ENCODE assay signal across 18 cellular contexts in genomic region chr10:7297094-7297493, GRCh38.
DNase-seq lines count a peak whose midpoint lies in the region; ATAC-seq and TF ChIP-seq lines count a peak whose summit lies in the region.
"Had no signal": no experiment of that assay in that cellular context is flagged by ENCODE, and none has a peak within 500 bp of the region (broad histone marks: within the 10 kb centered on the region; RNA-seq: fewer than 3 reads in every experiment).

No MANE protein-coding gene starts in this region.

- H2AFZ ChIP-seq in neuronal stem cell (ENCODE audit: low read length): no peak overlapping the region
- H2AFZ ChIP-seq in trophoblast cell (ENCODE audit: insufficient read depth, low read length, poor library complexity): no peak overlapping the region
- H2AFZ ChIP-seq: GM23338 had no signal

- no peaks in the 10 kb centered on the region for H3K36me3 ChIP-seq in CD8-positive, alpha-beta T cell (ENCODE audit: insufficient read depth, low read length)
- H3K36me3 ChIP-seq in neuronal stem cell (replicated peaks in 1 of 2; ENCODE audit: control insufficient read depth in 2 of 2, insufficient read depth in 2 of 2, low read length in 2 of 2) (no peaks in the 10 kb centered on the region), trophoblast cell (ENCODE audit: control insufficient read depth in 1 of 2, insufficient read depth in 2 of 2, low read length in 2 of 2) (no peaks in the 10 kb centered on the region)
- H3K36me3 ChIP-seq: Peyer's patch, SJCRH30 had no signal

- no peak overlapping the region for H2BK15ac ChIP-seq in neuronal stem cell (ENCODE audit: low read length)

- H2BK12ac ChIP-seq in neuronal stem cell (ENCODE audit: low read length) (no peak overlapping the region), trophoblast cell (ENCODE audit: low read length) (no peak overlapping the region)

- H3K4me1 ChIP-seq in CD8-positive, alpha-beta T cell (ENCODE audit: insufficient read depth, low read length): peaks cover 4% of the 10 kb centered on the region
- peaks cover 4 to 11% of the 10 kb centered on the region in 2 donors for H3K4me1 ChIP-seq in neuronal stem cell (ENCODE audit: control insufficient read depth in 2 of 2, insufficient read depth in 1 of 2, low read depth in 1 of 2, low read length in 2 of 2)
- peaks cover 9 to 11% of the 10 kb centered on the region in 2 experiments for H3K4me1 ChIP-seq in trophoblast cell (ENCODE audit: control insufficient read depth in 1 of 2, insufficient read depth in 2 of 2, low read length in 2 of 2)
- H3K4me1 ChIP-seq: Peyer's patch, SJCRH30 had no signal

- H3K27me3 Mint-ChIP-seq in CD8-positive, alpha-beta T cell (ENCODE audit: low read depth): no peaks in the 10 kb centered on the region
- H3K27me3 Mint-ChIP-seq in effector memory CD8-positive, alpha-beta T cell: no peaks in the 10 kb centered on the region

- H3K9ac ChIP-seq in neuronal stem cell (ENCODE audit: low read depth, low read length, poor library complexity) (no peak overlapping the region), trophoblast cell (ENCODE audit: low read length) (no peak overlapping the region)

- peak; percentile 38 for ATAC-seq in CD8-positive, alpha-beta T cell
- peak; percentile 27 for ATAC-seq in effector memory CD8-positive, alpha-beta T cell (replicated peaks)
- ATAC-seq: GM23338 had no signal

- H4K12ac ChIP-seq in trophoblast cell (ENCODE audit: low read depth, low read length): no peak overlapping the region

- H2AK5ac ChIP-seq in neuronal stem cell (ENCODE audit: low read depth, low read length) (no peak overlapping the region), trophoblast cell (ENCODE audit: low read length) (no peak overlapping the region)

- H3K27ac Mint-ChIP-seq in CD8-positive, alpha-beta T cell: peak overlapping the region; percentile 11
- H3K27ac Mint-ChIP-seq in effector memory CD8-positive, alpha-beta T cell: peak overlapping the region; percentile 51 to 89
- H3K27ac Mint-ChIP-seq: GM23338 had no signal

- H3K14ac ChIP-seq in neuronal stem cell (ENCODE audit: low read length): no peak overlapping the region
- H3K14ac ChIP-seq in trophoblast cell (ENCODE audit: low read length): no peak overlapping the region

- H3K79me2 ChIP-seq in trophoblast cell (ENCODE audit: control insufficient read depth, insufficient read depth, low read length, poor library complexity): peaks cover 1% of the 10 kb centered on the region

- H3K9me3 ChIP-seq in CD8-positive, alpha-beta T cell (ENCODE audit: low read length): no peaks in the 10 kb centered on the region
- H3K9me3 ChIP-seq in neuronal stem cell (replicated peaks in 1 of 2; ENCODE audit: control insufficient read depth in 2 of 2, insufficient read depth in 1 of 2, low read depth in 1 of 2, low read length in 2 of 2): peaks cover 0 to 3% of the 10 kb centered on the region in 2 donors
- peaks cover 2% of the 10 kb centered on the region for H3K9me3 ChIP-seq in trophoblast cell (ENCODE audit: insufficient read depth, low read depth, low read length)
- H3K9me3 ChIP-seq: SJCRH30 had no signal

- no peak for TF ChIP-seq CTCF in CD8-positive, alpha-beta T cell (IDR thresholded peaks at IDR 0.05)

- peaks cover 79% of the 10 kb centered on the region for H3K4me1 Mint-ChIP-seq in CD8-positive, alpha-beta T cell (ENCODE audit: low read depth)
- H3K4me1 Mint-ChIP-seq in effector memory CD8-positive, alpha-beta T cell (ENCODE audit: low read depth in 2 of 2): peaks cover 51 to 84% of the 10 kb centered on the region in 2 donors

- H3K4me3 ChIP-seq in CD8-positive, alpha-beta T cell (ENCODE audit: low read depth, low read length): no peak overlapping the region
- H3K4me3 ChIP-seq in neuronal stem cell (ENCODE audit: low read length in 2 of 2): no peak overlapping the region
- no peak overlapping the region for H3K4me3 ChIP-seq in trophoblast cell (ENCODE audit: low read depth, low read length)
- H3K4me3 ChIP-seq: GM23338, K562, Peyer's patch, SJCRH30 had no signal

- H3K27ac ChIP-seq in CD8-positive, alpha-beta T cell (ENCODE audit: low read depth, low read length): no peak overlapping the region
- H3K27ac ChIP-seq in neuronal stem cell (replicated peaks; ENCODE audit: low read length) (no peak overlapping the region), trophoblast cell (ENCODE audit: low read depth, low read length) (no peak overlapping the region)
- H3K27ac ChIP-seq: C4-2B, Peyer's patch, SJCRH30 had no signal

- no peak overlapping the region for H4K8ac ChIP-seq in neuronal stem cell (ENCODE audit: low read depth, low read length)
- H4K8ac ChIP-seq in trophoblast cell (ENCODE audit: low read depth, low read length): no peak overlapping the region

- WGBS in neuronal stem cell (ENCODE audit: extremely low coverage in 2 of 2, insufficient read length in 2 of 2, insufficient replicate concordance in 1 of 2), 2 donors: no CpG with 5 or more reads among the region's 1 CpG
- no CpG with 5 or more reads among the region's 1 CpG for WGBS in trophoblast cell (ENCODE audit: extremely low coverage, insufficient coverage, insufficient read length)

- H3K79me1 ChIP-seq in neuronal stem cell (ENCODE audit: low read depth, low read length) (no peaks in the 10 kb centered on the region), trophoblast cell (ENCODE audit: low read length) (no peaks in the 10 kb centered on the region)

- CTCF ChIA-PET in CD8-positive, alpha-beta T cell (lab: Charles Lee): interaction anchor here (0.9 kb wide), 1 partner anchor 9 kb away, joined by 3 read pairs; no protein-coding TSS in a partner anchor

- no peak overlapping the region for H3K4me3 Mint-ChIP-seq in CD8-positive, alpha-beta T cell
- H3K4me3 Mint-ChIP-seq in effector memory CD8-positive, alpha-beta T cell: peak overlapping the region in 1 of 2 donors; percentile 50
- H3K4me3 Mint-ChIP-seq: GM23338 had no signal

- H3K4me2 ChIP-seq in neuronal stem cell (ENCODE audit: insufficient read depth, low read length, poor library complexity, severe bottlenecking) (no peak overlapping the region), trophoblast cell (ENCODE audit: low read length) (no peak overlapping the region)
- H3K4me2 ChIP-seq: GM23338 had no signal

- H3K4ac ChIP-seq in neuronal stem cell (ENCODE audit: low read length) (no peak overlapping the region), trophoblast cell (ENCODE audit: low read depth, low read length) (no peak overlapping the region)

- H3K23ac ChIP-seq in neuronal stem cell (ENCODE audit: low read depth, low read length, poor library complexity) (peak overlapping the region; percentile 10), trophoblast cell (ENCODE audit: low read length) (no peak overlapping the region)

- peaks cover 2% of the 10 kb centered on the region for H3K9me3 Mint-ChIP-seq in CD8-positive, alpha-beta T cell
- H3K9me3 Mint-ChIP-seq in effector memory CD8-positive, alpha-beta T cell: peaks cover 0 to 2% of the 10 kb centered on the region in 2 donors
- H3K9me3 Mint-ChIP-seq: GM23338 had no signal

- POLR2A ChIA-PET in CD8-positive, alpha-beta T cell (lab: Charles Lee): no interaction called here

- H4K91ac ChIP-seq in neuronal stem cell (ENCODE audit: low read depth, low read length, poor library complexity): no peak overlapping the region
- no peak overlapping the region for H4K91ac ChIP-seq in trophoblast cell (ENCODE audit: low read depth, low read length)

- H3K36me3 Mint-ChIP-seq in CD8-positive, alpha-beta T cell: peaks cover 24% of the 10 kb centered on the region
- no peaks in the 10 kb centered on the region for H3K36me3 Mint-ChIP-seq in effector memory CD8-positive, alpha-beta T cell (ENCODE audit: insufficient read depth)

- H2BK120ac ChIP-seq in neuronal stem cell (ENCODE audit: low read depth, low read length) (no peak overlapping the region), trophoblast cell (ENCODE audit: insufficient read depth, low read length, poor library complexity) (no peak overlapping the region)

- DNase-seq in CD8-positive, alpha-beta T cell: no peak
- DNase-seq in Kasumi-1 (lab: John Stamatoyannopoulos, UW) (peak; percentile 20 to 34), neuronal stem cell (ENCODE audit: low spot score) (no peak), NCI-H2081 treated with DMSO at 0.1 percent for 48 hours (lab: John Stamatoyannopoulos, UW) (no peak), trophoblast cell (no peak), posterior vena cava (ENCODE audit: low spot score) (no peak)
- DNase-seq in effector memory CD8-positive, alpha-beta T cell: no peak
- DNase-seq: HCEC 1CT, NCI-H1092 treated with DMSO at 0.1 percent for 48 hours, NCI-H1436 treated with DMSO at 0.1 percent for 48 hours, NCI-H2029, NCI-H524 treated with DMSO at 0.1 percent for 48 hours, NCI-H82, Peyer's patch, SJCRH30 had no signal

- intact Hi-C loops in CD8-positive, alpha-beta T cell (cut with DNase I, micrococcal nuclease): no loop called here
- intact Hi-C loops in posterior vena cava (cut with DNase I): no loop called here

- no peak overlapping the region for H3K18ac ChIP-seq in neuronal stem cell (ENCODE audit: low read length)
- no peak overlapping the region for H3K18ac ChIP-seq in trophoblast cell (ENCODE audit: low read length)

- H3K27me3 ChIP-seq in CD8-positive, alpha-beta T cell (ENCODE audit: insufficient read depth, low read length): no peaks in the 10 kb centered on the region
- H3K27me3 ChIP-seq in neuronal stem cell (ENCODE audit: control insufficient read depth in 3 of 3, insufficient read depth in 3 of 3, low read depth in 1 of 3, low read length in 3 of 3): no peaks in the 10 kb centered on the region
- no peaks in the 10 kb centered on the region for H3K27me3 ChIP-seq in trophoblast cell (ENCODE audit: insufficient read depth, low read length)
- H3K27me3 ChIP-seq: Peyer's patch, SJCRH30 had no signal

- no peak overlapping the region for H2BK5ac ChIP-seq in neuronal stem cell (ENCODE audit: low read length)
- H2BK5ac ChIP-seq in trophoblast cell (ENCODE audit: low read depth, low read length, poor library complexity): no peak overlapping the region

Comparison
In these comparisons a context has a peak if more than half of its experiments do, and no peak if none do; other contexts are left out.
1. DNase-seq: peak in Kasumi-1 (2 of 2); none in CD8-positive, alpha-beta T cell (0 of 7), effector memory CD8-positive, alpha-beta T cell (0 of 3), neuronal stem cell (single experiment), NCI-H2081 treated with DMSO at 0.1 percent for 48 hours (single experiment), trophoblast cell (0 of 2) and posterior vena cava (single experiment).